Comparison of ENCODE assay signal across 8 cellular contexts in the genomic region with DNA sequence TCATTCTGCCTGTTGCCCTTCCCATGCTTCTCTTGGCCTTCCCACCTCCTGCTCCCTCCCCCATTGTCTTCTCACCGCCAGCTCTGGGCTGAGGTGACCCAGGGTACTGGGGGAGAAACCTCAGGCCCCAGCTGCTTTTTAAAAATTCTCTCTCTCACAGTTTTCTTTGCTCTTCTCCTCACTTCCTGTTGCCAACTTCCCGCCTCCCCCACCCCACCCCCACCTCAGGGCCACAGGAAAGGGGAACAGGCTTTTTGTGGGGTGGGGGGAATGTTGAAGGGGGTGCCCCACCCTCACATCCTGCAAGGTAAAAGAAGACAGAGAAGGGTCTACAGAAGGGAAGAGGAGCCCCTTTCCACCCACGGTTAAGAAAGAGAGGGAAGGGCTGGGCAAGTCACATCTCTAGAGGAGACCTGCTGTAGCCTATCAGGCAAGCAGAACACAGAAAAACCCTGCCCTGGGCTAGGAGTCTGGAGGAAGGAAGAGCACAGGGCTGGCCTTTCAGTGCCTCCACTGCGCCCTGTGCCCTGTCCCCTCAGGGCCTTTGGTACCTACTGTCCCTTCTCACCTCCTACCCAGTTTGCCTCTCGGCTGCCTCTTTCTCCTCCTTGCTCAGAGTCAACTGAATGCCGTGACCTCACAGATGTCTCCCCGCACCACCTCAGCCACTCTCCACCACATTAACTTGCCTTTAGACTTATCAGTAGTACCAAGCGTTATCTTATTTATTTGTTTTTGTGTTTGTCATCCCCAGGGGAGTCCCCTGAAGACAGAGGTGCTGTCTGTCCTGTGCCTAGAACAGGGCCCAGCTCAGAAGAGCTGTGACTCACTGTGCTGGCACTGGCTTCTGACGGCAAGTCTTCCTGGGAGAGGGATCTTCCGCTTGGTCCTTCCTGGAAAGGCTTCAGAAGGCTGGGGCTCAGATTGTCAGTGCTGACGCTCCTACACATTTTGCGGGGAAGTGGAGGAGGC. TPM values are rescaled to one million over a fixed set of nuclear protein-coding genes. Genes with fewer than 3 reads are reported as not detected.
DNase-seq lines count a peak whose midpoint lies in the region; ATAC-seq and TF ChIP-seq lines count a peak whose summit lies in the region.

No MANE protein-coding gene starts in this region.

- peak overlapping the region; percentile 80 to 91 (median 83) for H3K9ac ChIP-seq in BLaER1 treated with 17β-estradiol and CSF1 and Interleukin-3, amounts not matched to agents 10 nM and 100 nM
- peak overlapping the region; percentile 59; the same call in 1 of the 2 replicates for H3K9ac ChIP-seq in OCI-LY3 (ENCODE audit: low read length)

- peak overlapping the region; percentile 78 for H2AFZ ChIP-seq in OCI-LY3 (ENCODE audit: low read depth, low read length)

- ATAC-seq in GM18861 (IDR thresholded peaks at IDR 0.05; ENCODE audit: unreplicated experiment), result no peak

- H3K36me3 ChIP-seq in BLaER1 treated with 17β-estradiol and CSF1 and Interleukin-3, amounts not matched to agents 10 nM and 100 nM, result peaks cover 13 to 30% (median 25%) of the 10 kb centered on the region in 11 experiments; a peak in 19 of 22 replicates
- H3K36me3 ChIP-seq in OCI-LY3 (replicated peaks; ENCODE audit: low read depth, low read length), result no peaks in the 10 kb centered on the region
- no peaks in the 10 kb centered on the region for H3K36me3 ChIP-seq in HAP-1 (replicated peaks)
- H3K36me3 ChIP-seq in WERI-Rb-1, result peaks cover 5% of the 10 kb centered on the region

- H4K20me1 ChIP-seq in BLaER1 treated with 17β-estradiol and CSF1 and Interleukin-3, amounts not matched to agents 10 nM and 100 nM, result peaks cover 0 to 30% (median 10%) of the 10 kb centered on the region in 11 experiments; a peak in 10 of 22 replicates
- no peaks in the 10 kb centered on the region for H4K20me1 ChIP-seq in OCI-LY3 (ENCODE audit: insufficient read depth, low read length)

- DNase-seq in GM20000 (ENCODE audit: low spot score) (peak; percentile 71), amniotic epithelial cell (ENCODE audit: low read depth) (peak; percentile 78), HAP-1 (ENCODE audit: low spot score in 2 of 2) (no peak), WERI-Rb-1 (no peak)

- H3K4me1 ChIP-seq in BLaER1 treated with 17β-estradiol and CSF1 and Interleukin-3, amounts not matched to agents 10 nM and 100 nM, result peaks cover 58 to 76% (median 66%) of the 10 kb centered on the region in 10 experiments
- H3K4me1 ChIP-seq in OCI-LY3 (ENCODE audit: low read length) (peaks cover 33% of the 10 kb centered on the region), mononuclear cell (ENCODE audit: insufficient read depth, low read length) (peaks cover 75% of the 10 kb centered on the region), HAP-1 (no peaks in the 10 kb centered on the region)

- TF ChIP-seq CTCF in GM20000 (IDR thresholded peaks at IDR 0.05; ENCODE audit: extremely low read depth, missing control alignments) (no peak), OCI-LY3 (IDR thresholded peaks at IDR 0.05; ENCODE audit: low read depth, low read length) (no peak), WERI-Rb-1 (IDR thresholded peaks at IDR 0.05; ENCODE audit: low read depth, low read length) (no peak)

- peak overlapping the region; percentile 56 to 88 (median 74) for H3K4me3 ChIP-seq in BLaER1 treated with 17β-estradiol and CSF1 and Interleukin-3, amounts not matched to agents 10 nM and 100 nM
- H3K4me3 ChIP-seq in OCI-LY3 (ENCODE audit: low read length) (peak overlapping the region; percentile 57; the same call in 1 of the 2 replicates), mononuclear cell (ENCODE audit: low read length) (peak overlapping the region; percentile 64), HAP-1 (no peak overlapping the region), WERI-Rb-1 (ENCODE audit: low read depth, low read length) (no peak overlapping the region)

- peak overlapping the region; percentile 76 to 92 (median 84) for H3K27ac ChIP-seq in BLaER1 treated with 17β-estradiol and CSF1 and Interleukin-3, amounts not matched to agents 10 nM and 100 nM
- H3K27ac ChIP-seq in OCI-LY3 (ENCODE audit: low read length), result peak overlapping the region; percentile 48
- H3K27ac ChIP-seq in WERI-Rb-1, result no peak overlapping the region

- no peaks in the 10 kb centered on the region for H3K79me2 ChIP-seq in OCI-LY3 (ENCODE audit: low read length)

- no peaks in the 10 kb centered on the region for H3K9me3 ChIP-seq in BLaER1 treated with 17β-estradiol and CSF1 and Interleukin-3, amounts not matched to agents 10 nM and 100 nM (replicated peaks in 1 of 11)
- no peaks in the 10 kb centered on the region for H3K9me3 ChIP-seq in OCI-LY3 (ENCODE audit: insufficient read depth, low read length)
- no peaks in the 10 kb centered on the region for H3K9me3 ChIP-seq in mononuclear cell (ENCODE audit: low read depth, low read length)
- no peaks in the 10 kb centered on the region for H3K9me3 ChIP-seq in HAP-1
- no peaks in the 10 kb centered on the region for H3K9me3 ChIP-seq in WERI-Rb-1 (ENCODE audit: severe bottlenecking)

- no peaks in the 10 kb centered on the region; a peak in 3 of 22 replicates for H3K27me3 ChIP-seq in BLaER1 treated with 17β-estradiol and CSF1 and Interleukin-3, amounts not matched to agents 10 nM and 100 nM
- no peaks in the 10 kb centered on the region for H3K27me3 ChIP-seq in OCI-LY3 (ENCODE audit: low read depth, low read length)
- H3K27me3 ChIP-seq in mononuclear cell (ENCODE audit: insufficient read depth, low read length), result no peaks in the 10 kb centered on the region
- peaks cover 80% of the 10 kb centered on the region for H3K27me3 ChIP-seq in HAP-1 (ENCODE audit: low read depth)
- H3K27me3 ChIP-seq in WERI-Rb-1 (ENCODE audit: insufficient read depth, low read depth, severe bottlenecking), result no peaks in the 10 kb centered on the region

- in situ Hi-C loops in HAP-1 (cut with MboI; ENCODE audit: low sequenced_read_pairs), result no loop called here

- peak overlapping the region; percentile 97 to 100 (median 99) for H3K4me2 ChIP-seq in BLaER1 treated with 17β-estradiol and CSF1 and Interleukin-3, amounts not matched to agents 10 nM and 100 nM
- peak overlapping the region; percentile 65 for H3K4me2 ChIP-seq in OCI-LY3 (ENCODE audit: low read length)

RNA-seq across cellular contexts. Expression of a gene that starts 1.7 kb away (rescaled TPM):
- total RNA-seq in mononuclear cell, result 77.6 TPM

RNA-seq across cellular contexts. Expression of a gene that starts 9.9 kb away (rescaled TPM):
- total RNA-seq in mononuclear cell, result 90.3 TPM

RNA-seq across cellular contexts. Expression of a gene that starts 18.4 kb away (rescaled TPM):
- 0.10 TPM for total RNA-seq in mononuclear cell

RNA-seq across cellular contexts. Expression of a gene that starts 22.9 kb away (rescaled TPM):
- not detected for total RNA-seq in mononuclear cell

RNA-seq across cellular contexts. Expression of a gene that starts 42.3 kb away (rescaled TPM):
- total RNA-seq in mononuclear cell, result 130 TPM

Comparison
In these comparisons a context has a peak if more than half of its experiments do, and no peak if none do; other contexts are left out.
1. H3K4me3 ChIP-seq: peak in BLaER1 treated with 17β-estradiol and CSF1 and Interleukin-3, amounts not matched to agents 10 nM and 100 nM (10 of 10), OCI-LY3 (single experiment) and mononuclear cell (single experiment); none in HAP-1 (single experiment) and WERI-Rb-1 (single experiment).
2. DNase-seq: peak in GM20000 (single experiment) and amniotic epithelial cell (single experiment); none in HAP-1 (0 of 2) and WERI-Rb-1 (single experiment).